ENCODE assay signal across 8 cellular contexts in the genomic region with DNA sequence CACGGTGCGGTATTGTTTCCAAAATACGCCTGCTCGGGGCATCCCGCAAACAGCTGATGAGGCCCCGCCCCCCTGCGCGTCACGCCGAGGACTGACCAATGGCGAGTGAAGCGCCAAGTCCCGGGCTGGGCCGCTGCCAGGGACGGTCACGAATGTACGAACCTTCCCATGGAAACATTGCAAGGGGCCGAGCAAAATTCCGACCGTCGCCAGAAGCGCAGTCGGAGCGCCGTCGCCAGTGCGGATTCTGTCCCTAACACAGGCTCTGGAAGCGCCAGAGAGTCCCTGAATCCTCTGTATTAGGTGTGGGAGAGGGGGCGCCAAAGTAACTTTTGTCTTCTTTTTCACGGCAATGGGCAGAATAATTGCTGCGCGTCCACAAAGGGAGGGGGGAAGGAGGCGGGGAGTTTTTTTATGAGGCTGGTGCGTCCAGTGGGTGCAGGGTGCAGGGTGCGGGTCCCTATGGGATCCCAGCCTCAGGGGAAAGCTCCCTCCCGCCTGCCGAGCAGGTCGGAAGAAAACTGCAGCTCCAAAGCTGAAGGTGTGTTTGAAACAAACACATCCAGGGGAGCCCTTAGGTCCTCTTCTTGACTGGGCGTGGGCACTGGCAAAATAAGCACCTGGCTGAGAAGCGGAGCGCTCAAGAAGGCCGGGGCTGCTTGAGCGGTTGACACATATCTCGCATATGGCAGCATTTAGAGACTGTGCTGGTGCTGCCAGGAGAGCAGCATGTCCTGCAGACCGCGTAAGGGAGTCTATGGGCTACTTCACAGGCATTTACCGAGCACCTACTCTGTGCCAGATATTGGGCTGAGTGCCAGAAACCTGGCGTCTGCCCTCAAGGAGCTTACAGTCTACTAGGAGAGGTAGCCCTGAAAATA. TPM values are rescaled to one million over a fixed set of nuclear protein-coding genes. Genes with fewer than 3 reads are reported as not detected.
A peak's percentile ranks its signal among the peaks of the same experiment; 100 is the strongest.
DNase-seq lines count a peak whose midpoint lies in the region; ATAC-seq and TF ChIP-seq lines count a peak whose summit lies in the region.

A gene with protein sequence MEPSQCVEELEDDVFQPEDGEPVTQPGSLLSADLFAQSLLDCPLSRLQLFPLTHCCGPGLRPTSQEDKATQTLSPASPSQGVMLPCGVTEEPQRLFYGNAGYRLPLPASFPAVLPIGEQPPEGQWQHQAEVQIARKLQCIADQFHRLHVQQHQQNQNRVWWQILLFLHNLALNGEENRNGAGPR (minus strand): TSS at position 25 of the 881 bp plus-strand sequence. CDS start 2,793 bp downstream, outside the sequence.

- H3K27me3 ChIP-seq in PC-9 (ENCODE audit: insufficient read depth, low read depth) (no peaks in the 10 kb centered on the region), esophagus squamous epithelium (peaks cover 0 to 5% (median 0%) of the 10 kb centered on the region in 4 donors)

- peak within 1 kb of the TSS; percentile 76 for H3K27ac Mint-ChIP-seq in activated T-cell treated with anti-CD3 and anti-CD28 coated beads, Interleukin-2, amount 50 U/mL, for 24 hours

- peak within 1 kb of the TSS; percentile 84 for H3K4me3 Mint-ChIP-seq in activated T-cell treated with anti-CD3 and anti-CD28 coated beads, Interleukin-2, amount 50 U/mL, for 24 hours

- H3K4me3 ChIP-seq in PC-9 (peak within 1 kb of the TSS; percentile 66), esophagus squamous epithelium (peak within 1 kb of the TSS; percentile 57 to 94 (median 70))

- peak; percentile 58; the same call in 1 of the 2 replicates for TF ChIP-seq CTCF in PC-9 (conservative IDR thresholded peaks at IDR 0.05)
- peak in 4 of 6 experiments; percentile 12 to 41 (median 18) for TF ChIP-seq CTCF in esophagus squamous epithelium (IDR thresholded peaks at IDR 0.05)

- POLR2A ChIA-PET in PC-9 (lab: Charles Lee; ENCODE audit: unreplicated experiment) = interaction anchor here (0.5 to 0.7 kb wide), 2 partner anchors 24 to 29 kb away, joined by 4 to 13 read pairs; no protein-coding TSS in a partner anchor

- peaks cover 52% of the 10 kb centered on the region for H3K4me1 Mint-ChIP-seq in activated T-cell treated with anti-CD3 and anti-CD28 coated beads, Interleukin-2, amount 50 U/mL, for 24 hours (ENCODE audit: low read depth)

- no peak for TF ChIP-seq POLR2A in esophagus squamous epithelium (IDR thresholded peaks at IDR 0.05)

- H3K4me1 ChIP-seq in PC-9 (replicated peaks; ENCODE audit: insufficient read depth) = peaks cover 41% of the 10 kb centered on the region
- H3K4me1 ChIP-seq in esophagus squamous epithelium = peaks cover 39 to 55% (median 40%) of the 10 kb centered on the region in 3 donors

- H3K9me2 ChIP-seq in PC-9 (ENCODE audit: insufficient read depth) = no peaks in the 10 kb centered on the region

- H3F3A ChIP-seq in PC-9 (ENCODE audit: insufficient read depth, low read depth) = peaks cover 31% of the 10 kb centered on the region

- CTCF ChIA-PET in PC-9 (lab: Charles Lee) = interaction anchor here (0.6 to 0.9 kb wide), 3 partner anchors 63 to 259 kb away, joined by 4 to 9 read pairs (median 4); no protein-coding TSS in a partner anchor

- H3K36me3 Mint-ChIP-seq in activated T-cell treated with anti-CD3 and anti-CD28 coated beads, Interleukin-2, amount 50 U/mL, for 24 hours (ENCODE audit: low read depth) = no peaks in the 10 kb centered on the region

- H3K4me2 ChIP-seq in PC-9 = peak within 1 kb of the TSS; percentile 87

- H3K27me3 Mint-ChIP-seq in activated T-cell treated with anti-CD3 and anti-CD28 coated beads, Interleukin-2, amount 50 U/mL, for 24 hours = peaks cover 6% of the 10 kb centered on the region

- H3K27ac ChIP-seq in PC-9 = no peak within 1 kb of the TSS; the same call in 1 of the 2 replicates
- peak within 1 kb of the TSS; percentile 83 to 93 (median 88) for H3K27ac ChIP-seq in esophagus squamous epithelium

- no peaks in the 10 kb centered on the region for H3K9me3 Mint-ChIP-seq in activated T-cell treated with anti-CD3 and anti-CD28 coated beads, Interleukin-2, amount 50 U/mL, for 24 hours

- peak; percentile 56 for ATAC-seq in GM21717 (IDR thresholded peaks at IDR 0.05; ENCODE audit: unreplicated experiment)

- H3K9me3 ChIP-seq in PC-9 (ENCODE audit: insufficient read depth, low read depth) (no peaks in the 10 kb centered on the region), esophagus squamous epithelium (no peaks in the 10 kb centered on the region)

- no peaks in the 10 kb centered on the region for H4K20me1 ChIP-seq in PC-9 (ENCODE audit: insufficient read depth)

- intact Hi-C loops in PC-9 (cut with micrococcal nuclease; ENCODE audit: unreplicated experiment) (loop anchor here (1.0 to 10.0 kb wide), 4 partner anchors 52 to 766 kb away; a partner anchor contains a TSS), esophagus squamous epithelium (cut with DNase I) (no loop called here)

- in situ Hi-C loops in KBM-7 (cut with MboI; ENCODE audit: low pct_unique_long_range_greater_than_20kb, low sequenced_read_pairs) = loop anchor here (10.0 kb wide), 1 partner anchor 54 kb away; no protein-coding TSS in a partner anchor

- no peaks in the 10 kb centered on the region for H3K36me3 ChIP-seq in PC-9 (ENCODE audit: low read depth)
- H3K36me3 ChIP-seq in esophagus squamous epithelium = no peaks in the 10 kb centered on the region

- no peaks in the 10 kb centered on the region for H3K79me2 ChIP-seq in PC-9 (ENCODE audit: low read depth)

- no TSS peak for BruUV-seq in PC-9 (replicated peaks; lab: Mats Ljungman, UMichigan)

- DNase-seq in DMS153 treated with DMSO at 0.1 percent for 48 hours (lab: John Stamatoyannopoulos, UW; ENCODE audit: unreplicated experiment) = peak; percentile 61
- peak; percentile 99 for DNase-seq in KBM-7
- DNase-seq in PC-9 = peak; percentile 89 to 97
- peak; percentile 99 for DNase-seq in activated T-cell treated with anti-CD3 and anti-CD28 coated beads, Interleukin-2, amount 50 U/mL, for 24 hours
- DNase-seq in esophagus squamous epithelium (lab: John Stamatoyannopoulos, UW) = peak; percentile 88
- DNase-seq in myocyte (ENCODE audit: low read depth) = peak; percentile 99
- peak; percentile 92 to 94 for DNase-seq in stimulated activated CD8-positive, alpha-beta memory T cell treated with anti-CD3 and anti-CD28 coated beads, Interleukin-7, amount 100 ng/mL, for 4 hours (ENCODE audit: low read depth in 2 of 2)

- H2AFZ ChIP-seq in PC-9 = peak within 1 kb of the TSS; percentile 74

- whole genome bisulfite sequencing in esophagus squamous epithelium, 2 donors = 0 to 7% methylated on average over 9 to 21 of the region's 48 CpGs

RNA-seq across cellular contexts. Expression of the gene that starts here (rescaled TPM):
- total RNA-seq in PC-9 (2021) (8.2 and 11.0 TPM in 2 replicates), esophagus squamous epithelium (1 to 10 TPM in 2 of 4 donors, under 1 TPM in 2; 0.31 to 4.4 (median 1.4) TPM), myocyte (7.4 and 10.4 TPM in 2 replicates)
- polyA plus RNA-seq in myocyte (2012) = 4.9 TPM
